In the genomic region with DNA sequence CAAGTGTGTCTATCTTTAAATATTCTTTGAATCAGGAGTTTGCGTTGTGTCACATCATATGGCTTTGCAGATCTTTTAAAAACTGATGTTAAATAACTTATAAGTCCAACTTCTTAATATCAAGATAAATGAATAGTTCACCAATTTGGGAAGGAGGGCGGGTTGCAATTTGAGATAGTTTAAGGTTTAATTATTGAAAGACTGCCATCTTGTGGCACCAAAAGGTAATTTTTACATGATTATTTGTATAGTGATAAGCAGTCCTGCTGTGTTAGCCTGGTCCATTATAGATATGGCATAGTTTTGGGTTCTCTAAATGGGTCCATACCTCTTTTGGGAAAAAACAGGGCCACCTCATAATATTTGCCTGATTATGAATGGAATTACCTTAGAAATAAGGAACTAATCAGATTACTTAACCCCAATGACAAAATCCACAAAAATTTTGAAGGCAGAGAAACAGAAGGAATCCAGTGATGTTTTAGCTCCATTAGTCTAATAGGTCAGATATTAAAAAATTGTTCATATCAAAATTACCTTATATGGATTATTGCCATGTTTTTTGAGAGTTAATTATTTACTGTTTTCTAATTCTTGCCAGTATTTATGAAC, we compare ENCODE assay signal across 1 cellular context.
TF ChIP-seq lines count a peak whose summit lies in the region.

No MANE protein-coding gene starts in this region.

TF ChIP-seq in endothelial cell of umbilical vein, 7 proteins besides CTCF, POLR2A, EP300 and RAD21 (continued from another document):
- no peak for TF ChIP-seq MAX (IDR thresholded peaks at IDR 0.05; ENCODE audit: insufficient read depth, insufficient read length)
